ENCODE assay signal across 13 cellular contexts in genomic region chr10:102658802-102659201, GRCh38. TPM values are rescaled to one million over a fixed set of nuclear protein-coding genes. Genes with fewer than 3 reads are reported as not detected.
DNase-seq lines count a peak whose midpoint lies in the region; ATAC-seq and TF ChIP-seq lines count a peak whose summit lies in the region.
"Had no signal": no experiment of that assay in that cellular context is flagged by ENCODE, and none has a peak within 500 bp of the region (broad histone marks: within the 10 kb centered on the region; RNA-seq: fewer than 3 reads in every experiment).

No MANE protein-coding gene starts in this region.

- DNase-seq in activated T-cell treated with anti-CD3 and anti-CD28 coated beads, Interleukin-2, amount 50 U/mL, for 24 hours = no peak
- DNase-seq in activated T-cell treated with anti-CD3 and anti-CD28 coated beads, Interleukin-2, amount 50 U/mL, for 4 hours = no peak
- DNase-seq in T-cell = no peak
- DNase-seq in kidney glomerular epithelial cell (lab: John Stamatoyannopoulos, UW) = no peak
- DNase-seq in SKM-1 treated with dmso at 0.1 percent for 144 hours (lab: John Stamatoyannopoulos, UW; ENCODE audit: unreplicated experiment) = no peak
- DNase-seq: anterior cingulate cortex; effector CD8-positive, alpha-beta T cell; MG63; OCI-M1; stimulated activated CD4-positive, alpha-beta T cell treated with anti-CD3 and anti-CD28 coated beads, Interleukin-12 subunit alpha, Interleukin-12 subunit beta, amount 100 ng/mL, for 4 hours had no signal

- TF ChIP-seq CTCF in gastroesophageal sphincter (IDR thresholded peaks at IDR 0.05) = no peak

- no peak overlapping the region for H3K4me3 Mint-ChIP-seq in activated T-cell treated with anti-CD3 and anti-CD28 coated beads, Interleukin-2, amount 50 U/mL, for 24 hours
- no peak overlapping the region for H3K4me3 Mint-ChIP-seq in activated T-cell treated with anti-CD3 and anti-CD28 coated beads, Interleukin-2, amount 50 U/mL, for 4 hours
- peak overlapping the region in 1 of 3 donors; percentile 67 for H3K4me3 Mint-ChIP-seq in T-cell
- no peak overlapping the region for H3K4me3 Mint-ChIP-seq in stimulated activated memory B cell treated with anti-CD40 and anti-IgM and Interleukin-4, amounts not matched to agents 10 μg/mL and 1 μg/mL and 100 μg/mL, for 72 hours

- H3K27me3 ChIP-seq in gastroesophageal sphincter = no peaks in the 10 kb centered on the region
- H3K27me3 ChIP-seq: MG63 had no signal

- WGBS in gastroesophageal sphincter (ENCODE audit: low coverage in 1 of 2), 2 donors = no CpG with 5 or more reads among the region's 5 CpGs

- peak overlapping the region in 3 of 4 donors; percentile 52 to 72 (median 65) for H3K27ac ChIP-seq in gastroesophageal sphincter

- peaks cover 54% of the 10 kb centered on the region for H3K36me3 Mint-ChIP-seq in activated T-cell treated with anti-CD3 and anti-CD28 coated beads, Interleukin-2, amount 50 U/mL, for 24 hours (ENCODE audit: low read depth)
- H3K36me3 Mint-ChIP-seq in activated T-cell treated with anti-CD3 and anti-CD28 coated beads, Interleukin-2, amount 50 U/mL, for 4 hours (ENCODE audit: insufficient read depth) = peaks cover 16% of the 10 kb centered on the region
- H3K36me3 Mint-ChIP-seq in T-cell = peaks cover 19% of the 10 kb centered on the region
- peaks cover 45% of the 10 kb centered on the region for H3K36me3 Mint-ChIP-seq in stimulated activated memory B cell treated with anti-CD40 and anti-IgM and Interleukin-4, amounts not matched to agents 10 μg/mL and 1 μg/mL and 100 μg/mL, for 72 hours

- H3K4me1 ChIP-seq in gastroesophageal sphincter = peaks cover 0 to 53% (median 21%) of the 10 kb centered on the region in 3 donors

- H3K27ac Mint-ChIP-seq in activated T-cell treated with anti-CD3 and anti-CD28 coated beads, Interleukin-2, amount 50 U/mL, for 24 hours = peak overlapping the region; percentile 66
- H3K27ac Mint-ChIP-seq in T-cell = peak overlapping the region; percentile 86 to 87
- H3K27ac Mint-ChIP-seq in stimulated activated memory B cell treated with anti-CD40 and anti-IgM and Interleukin-4, amounts not matched to agents 10 μg/mL and 1 μg/mL and 100 μg/mL, for 72 hours = peak overlapping the region; percentile 31

- ATAC-seq in activated T-cell treated with anti-CD3 and anti-CD28 coated beads, Interleukin-2, amount 50 U/mL, for 4 hours = no peak
- ATAC-seq in T-cell (replicated peaks in 1 of 4) = no peak
- no peak for ATAC-seq in gastroesophageal sphincter
- ATAC-seq in stimulated activated memory B cell treated with anti-CD40 and anti-IgM and Interleukin-4, amounts not matched to agents 10 μg/mL and 1 μg/mL and 100 μg/mL, for 72 hours = no peak
- no peak for ATAC-seq in GM21717 (IDR thresholded peaks at IDR 0.05; ENCODE audit: unreplicated experiment)

- H3K9me3 Mint-ChIP-seq in activated T-cell treated with anti-CD3 and anti-CD28 coated beads, Interleukin-2, amount 50 U/mL, for 24 hours = no peaks in the 10 kb centered on the region
- H3K9me3 Mint-ChIP-seq in activated T-cell treated with anti-CD3 and anti-CD28 coated beads, Interleukin-2, amount 50 U/mL, for 4 hours = no peaks in the 10 kb centered on the region
- H3K9me3 Mint-ChIP-seq in T-cell = no peaks in the 10 kb centered on the region
- no peaks in the 10 kb centered on the region for H3K9me3 Mint-ChIP-seq in stimulated activated memory B cell treated with anti-CD40 and anti-IgM and Interleukin-4, amounts not matched to agents 10 μg/mL and 1 μg/mL and 100 μg/mL, for 72 hours

- no peaks in the 10 kb centered on the region for H3K9me3 ChIP-seq in gastroesophageal sphincter
- H3K9me3 ChIP-seq: MG63 had no signal

- H3K4me3 ChIP-seq in gastroesophageal sphincter = no peak overlapping the region
- H3K4me3 ChIP-seq: MG63 had no signal

- POLR2A ChIA-PET in T-cell (lab: Charles Lee) = interaction anchor here in 1 of 2 donors (0.6 kb wide), 1 partner anchor 16 kb away, joined by 4 read pairs; no protein-coding TSS in a partner anchor

- TF ChIP-seq EP300 in gastroesophageal sphincter (IDR thresholded peaks at IDR 0.05) = no peak

- H3K27me3 Mint-ChIP-seq in activated T-cell treated with anti-CD3 and anti-CD28 coated beads, Interleukin-2, amount 50 U/mL, for 24 hours = no peaks in the 10 kb centered on the region
- H3K27me3 Mint-ChIP-seq in activated T-cell treated with anti-CD3 and anti-CD28 coated beads, Interleukin-2, amount 50 U/mL, for 4 hours (ENCODE audit: low read depth) = no peaks in the 10 kb centered on the region
- H3K27me3 Mint-ChIP-seq in T-cell = no peaks in the 10 kb centered on the region
- no peaks in the 10 kb centered on the region for H3K27me3 Mint-ChIP-seq in stimulated activated memory B cell treated with anti-CD40 and anti-IgM and Interleukin-4, amounts not matched to agents 10 μg/mL and 1 μg/mL and 100 μg/mL, for 72 hours

- H3K36me3 ChIP-seq in gastroesophageal sphincter = peaks cover 0 to 51% of the 10 kb centered on the region in 2 donors

- CTCF ChIA-PET in T-cell (lab: Charles Lee) = interaction anchor here (0.6 kb wide), 2 partner anchors 18 to 64 kb away, joined by 3 read pairs; no protein-coding TSS in a partner anchor

- no peak for TF ChIP-seq POLR2A in gastroesophageal sphincter (IDR thresholded peaks at IDR 0.05)

- peaks cover 49% of the 10 kb centered on the region for H3K4me1 Mint-ChIP-seq in activated T-cell treated with anti-CD3 and anti-CD28 coated beads, Interleukin-2, amount 50 U/mL, for 24 hours (ENCODE audit: low read depth)
- peaks cover 43% of the 10 kb centered on the region for H3K4me1 Mint-ChIP-seq in activated T-cell treated with anti-CD3 and anti-CD28 coated beads, Interleukin-2, amount 50 U/mL, for 4 hours (ENCODE audit: low read depth)
- H3K4me1 Mint-ChIP-seq in T-cell = peaks cover 46 to 56% (median 55%) of the 10 kb centered on the region in 3 donors
- H3K4me1 Mint-ChIP-seq in stimulated activated memory B cell treated with anti-CD40 and anti-IgM and Interleukin-4, amounts not matched to agents 10 μg/mL and 1 μg/mL and 100 μg/mL, for 72 hours = peaks cover 35% of the 10 kb centered on the region

RNA-seq across cellular contexts. Expression of gene TRIM8, which starts 14.5 kb away (rescaled TPM):
- 10 to 100 TPM; 53.9 to 67.6 (median 59.9) TPM for total RNA-seq in activated T-cell treated with anti-CD3 and anti-CD28 coated beads, Interleukin-2, amount 50 U/mL, for 4 hours
- total RNA-seq in T-cell = 10 to 100 TPM; 54.2 to 74.7 (median 67.9) TPM
- total RNA-seq in gastroesophageal sphincter = 100 to 1,000 TPM in 3 of 4 donors, 10 to 100 TPM in 1; 96.7 to 171 (median 131) TPM

RNA-seq across cellular contexts. Expression of gene ARL3, which starts 55.4 kb away (rescaled TPM):
- total RNA-seq in activated T-cell treated with anti-CD3 and anti-CD28 coated beads, Interleukin-2, amount 50 U/mL, for 4 hours = 1 to 10 TPM; 3.2 to 4.8 (median 3.3) TPM
- 1 to 10 TPM; 2.7 to 5.0 (median 3.5) TPM for total RNA-seq in T-cell
- total RNA-seq in gastroesophageal sphincter = 1 to 10 TPM; 7.1 to 9.8 (median 9.1) TPM

RNA-seq across cellular contexts. Expression of gene SFXN2, which starts 55.6 kb away (rescaled TPM):
- 10 to 100 TPM; 29.0 to 33.7 (median 31.2) TPM for total RNA-seq in activated T-cell treated with anti-CD3 and anti-CD28 coated beads, Interleukin-2, amount 50 U/mL, for 4 hours
- total RNA-seq in T-cell = 10 to 100 TPM in 4 of 5 donors, 1 to 10 TPM in 1; 9.2 to 32.6 (median 22.6) TPM
- 1 to 10 TPM in 2 of 4 donors, under 1 TPM in 2; 0.45 to 3.2 (median 1.2) TPM for total RNA-seq in gastroesophageal sphincter

Comparison
In these comparisons a context has a peak if more than half of its experiments do, and no peak if none do; other contexts are left out.
1. H3K27ac Mint-ChIP-seq: peak in every context shown above with its lines; median percentile 86 in T-cell; 66 in activated T-cell treated with anti-CD3 and anti-CD28 coated beads, Interleukin-2, amount 50 U/mL, for 24 hours; 31 in stimulated activated memory B cell treated with anti-CD40 and anti-IgM and Interleukin-4, amounts not matched to agents 10 μg/mL and 1 μg/mL and 100 μg/mL, for 72 hours.